ENCODE assay signal across 6 cellular contexts in the genomic region with DNA sequence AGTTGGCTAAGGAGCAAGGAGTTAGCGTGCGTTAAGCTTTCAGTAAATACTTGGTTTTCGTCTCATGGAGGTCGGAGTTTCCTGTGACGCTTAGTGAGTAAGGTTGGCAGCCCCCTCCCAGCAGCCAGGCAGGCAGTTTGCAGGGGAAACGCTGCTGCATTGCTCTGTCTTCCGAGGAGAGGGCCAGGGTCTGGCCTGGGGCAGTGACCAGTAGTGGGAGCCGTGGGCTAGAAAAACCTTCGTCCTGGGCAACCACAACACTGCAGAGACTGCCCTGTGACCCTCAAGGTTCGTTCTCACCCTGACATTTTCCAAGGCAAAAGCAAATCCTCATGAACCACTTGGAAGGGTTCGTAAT.
DNase-seq lines count a peak whose midpoint lies in the region; ATAC-seq and TF ChIP-seq lines count a peak whose summit lies in the region.

No MANE protein-coding gene starts in this region.

- no peaks in the 10 kb centered on the region for H3K27me3 ChIP-seq in layer of hippocampus (ENCODE audit: control insufficient read depth, insufficient read depth, low read length)

- peak; percentile 12 for ATAC-seq in GM21717 (IDR thresholded peaks at IDR 0.05; ENCODE audit: unreplicated experiment)

- H3K27ac ChIP-seq in VCaP, result peak overlapping the region; percentile 85
- peak overlapping the region; percentile 74 for H3K27ac ChIP-seq in layer of hippocampus (ENCODE audit: low read depth, low read length)

- no peak for DNase-seq in superior temporal gyrus (ENCODE audit: extremely low spot score)
- DNase-seq in SKM-1 treated with dmso at 0.1 percent for 144 hours (lab: John Stamatoyannopoulos, UW; ENCODE audit: unreplicated experiment), result no peak
- no peak for DNase-seq in hypothalamus (lab: John Stamatoyannopoulos, UW)

- peak; percentile 21; the same call in 1 of the 2 replicates for TF ChIP-seq CTCF in VCaP (conservative IDR thresholded peaks at IDR 0.05)
